In genomic region chrX:6187256-6187655, GRCh38 we compare ENCODE assay signal across 24 cellular contexts. TPM values are rescaled to one million over a fixed set of nuclear protein-coding genes. Genes with fewer than 3 reads are reported as not detected.
"Had no signal": no experiment of that assay in that cellular context is flagged by ENCODE, and none has a peak within 500 bp of the region (broad histone marks: within the 10 kb centered on the region; RNA-seq: fewer than 3 reads in every experiment).

No MANE protein-coding gene starts in this region.

- H3K27ac ChIP-seq: gastrocnemius medialis, hepatocyte, left lung, prostate gland, sigmoid colon, thoracic aorta, tibial nerve, upper lobe of right lung, uterus had no signal

- H3K4me2 ChIP-seq: hepatocyte had no signal

- H3K79me2 ChIP-seq: hepatocyte had no signal

- H3K9me3 ChIP-seq: gastrocnemius medialis, left lung, mucosa of descending colon, prostate gland, sigmoid colon, thoracic aorta, tibial nerve, upper lobe of right lung, uterus had no signal

- H3K4me3 ChIP-seq: gastrocnemius medialis, hepatocyte, left lung, mucosa of descending colon, prostate gland, sigmoid colon, thoracic aorta, tibial nerve, upper lobe of right lung, uterus had no signal

- H2AFZ ChIP-seq: hepatocyte had no signal

- ATAC-seq: effector memory CD8-positive, alpha-beta T cell; gastrocnemius medialis; left cardiac atrium; left lung; mucosa of descending colon; natural killer cell treated with Interleukin-12 subunit alpha and Interleukin-12 subunit beta and Interleukin-15 and Interleukin-18, amount 100 ng/mL, for 72 hours; right cardiac atrium; stimulated activated memory B cell treated with anti-CD40 and anti-IgM and Interleukin-4, amounts not matched to agents 10 μg/mL and 1 μg/mL and 100 μg/mL, for 72 hours; stimulated activated naive CD8-positive, alpha-beta T cell treated with anti-CD3 and anti-CD28 coated beads, Interleukin-15, Interleukin-2, amounts not matched to agents 100 U/mL and 50 U/mL, for 24 hours; upper lobe of right lung had no signal

- H3K27me3 ChIP-seq: gastrocnemius medialis, hepatocyte, left lung, sigmoid colon, tibial nerve, upper lobe of right lung, uterus had no signal

- H3K36me3 ChIP-seq: gastrocnemius medialis, left lung, prostate gland, sigmoid colon, thoracic aorta, tibial nerve, upper lobe of right lung, uterus had no signal

- H3K4me1 ChIP-seq: gastrocnemius medialis, left lung, prostate gland, sigmoid colon, tibial nerve, upper lobe of right lung, uterus had no signal

- DNase-seq: cortex of kidney; effector memory CD8-positive, alpha-beta T cell; erythroblast; foreskin fibroblast; gastrocnemius medialis; head of caudate nucleus; left cardiac atrium; left lung; mesenchymal stem cell; mucosa of descending colon; naive B cell; right cardiac atrium; sigmoid colon; stimulated activated CD4-positive, alpha-beta T cell treated with anti-CD3 and anti-CD28 coated beads, Interleukin-4, amount 100 ng/mL, for 4 hours; stimulated activated naive CD8-positive, alpha-beta T cell treated with anti-CD3 and anti-CD28 coated beads, Interleukin-15, Interleukin-2, amounts not matched to agents 100 U/mL and 50 U/mL, for 24 hours; substantia nigra; upper lobe of right lung; uterus had no signal

RNA-seq across cellular contexts. Expression of gene NLGN4X, which starts 41.4 kb away (rescaled TPM):
- total RNA-seq: natural killer cell treated with Interleukin-12 subunit alpha and Interleukin-12 subunit beta and Interleukin-15 and Interleukin-18, amount 100 ng/mL, for 72 hours had no signal
